ENCODE assay signal across 8 cellular contexts in the genomic region with DNA sequence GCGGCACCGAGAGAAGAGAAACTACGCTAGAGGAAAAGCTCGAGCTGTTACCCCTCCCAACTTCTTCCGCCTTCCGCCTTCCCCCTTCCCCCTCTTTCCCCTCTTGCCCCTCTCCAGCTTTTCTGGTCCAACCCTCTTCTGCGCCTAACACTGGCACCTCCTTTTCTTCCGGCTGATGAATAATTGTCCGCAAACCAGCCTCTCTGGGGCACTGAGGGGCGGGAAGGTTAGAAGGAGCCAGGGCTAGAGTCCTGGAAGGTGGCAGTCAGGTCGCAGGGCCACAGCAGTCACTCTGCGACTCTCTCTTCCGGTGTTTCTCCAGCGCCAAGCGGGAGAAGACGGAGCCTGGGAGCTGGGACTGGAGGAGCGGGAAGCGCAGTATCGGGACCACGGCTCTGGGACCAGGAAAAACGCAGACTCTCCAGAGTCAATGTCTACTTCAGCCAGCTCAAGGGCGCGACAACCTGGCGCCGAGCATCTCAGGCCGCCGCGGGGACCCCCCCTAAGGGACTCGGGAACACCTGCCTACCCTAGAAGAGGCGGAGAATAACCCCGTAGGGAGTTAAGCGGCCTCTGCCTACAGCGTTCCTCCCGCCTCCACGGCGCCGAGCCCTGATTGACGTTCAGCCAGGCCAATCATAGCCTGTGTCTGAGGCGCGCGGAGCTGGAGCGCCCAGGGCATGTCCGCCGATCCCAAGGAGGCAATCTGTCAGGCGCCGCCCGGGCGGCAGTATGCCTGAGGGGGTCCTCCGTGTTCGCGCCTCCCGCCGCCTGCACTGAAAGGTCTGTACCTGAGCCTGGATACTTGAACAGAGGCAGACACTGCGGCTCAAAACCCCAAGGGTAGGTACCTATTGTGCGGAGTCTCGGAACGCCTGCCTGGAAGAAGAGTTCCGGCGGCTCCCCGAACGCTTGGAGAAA. TPM values are rescaled to one million over a fixed set of nuclear protein-coding genes. Genes with fewer than 3 reads are reported as not detected.
A peak's percentile ranks its signal among the peaks of the same experiment; 100 is the strongest.
DNase-seq lines count a peak whose midpoint lies in the region; ATAC-seq and TF ChIP-seq lines count a peak whose summit lies in the region.

No MANE protein-coding gene starts in this region.

- no peaks in the 10 kb centered on the region for H3K9me3 Mint-ChIP-seq in Calu3 (ENCODE audit: low read depth, unreplicated experiment)

- H3K36me3 ChIP-seq in HUES48 (ENCODE audit: control insufficient read depth, insufficient read depth, low read length) (0 out of 2 replicates have a peak, but pooled peaks cover 3% of the 10 kb centered on the region), NT2/D1 (ENCODE audit: insufficient read depth, insufficient read length, low read length) (peaks cover 3% of the 10 kb centered on the region)

- H3K27ac ChIP-seq in HUES48 (ENCODE audit: low read depth, low read length) = peak overlapping the region; percentile 94

- H3K9ac ChIP-seq in HUES48 (ENCODE audit: low read depth, low read length) (peak overlapping the region; percentile 44; the same call in 1 of the 2 replicates), NT2/D1 (ENCODE audit: insufficient read length, low read depth) (peak overlapping the region; percentile 87)

- peak; percentile 95 for ATAC-seq in GM21423 (IDR thresholded peaks at IDR 0.05; ENCODE audit: unreplicated experiment)

- H3K4me3 Mint-ChIP-seq in Calu3 (ENCODE audit: low read depth, unreplicated experiment) = peak overlapping the region; percentile 88

- intact Hi-C loops in Calu3 (cut with micrococcal nuclease; ENCODE audit: unreplicated experiment) = no loop called here

- BruUV-seq in Calu3 (replicated peaks; lab: Mats Ljungman, UMichigan) = no TSS peak

- 0 out of 2 replicates have a peak, but pooled peaks cover 4% of the 10 kb centered on the region for H3K4me1 ChIP-seq in HUES48 (ENCODE audit: control insufficient read depth, insufficient read depth, low read length)
- H3K4me1 ChIP-seq in NT2/D1 (ENCODE audit: insufficient read depth, insufficient read length) = no peaks in the 10 kb centered on the region

- peak overlapping the region; percentile 97 for H3K27ac Mint-ChIP-seq in Calu3 (ENCODE audit: unreplicated experiment)

- no peaks in the 10 kb centered on the region for H3K9me3 ChIP-seq in HUES48 (ENCODE audit: control insufficient read depth, insufficient read depth, low read length)
- no peaks in the 10 kb centered on the region for H3K9me3 ChIP-seq in NT2/D1 (ENCODE audit: insufficient read depth, low read length)

- peaks cover 38% of the 10 kb centered on the region for H3K4me1 Mint-ChIP-seq in Calu3 (ENCODE audit: low read depth, unreplicated experiment)

- no peaks in the 10 kb centered on the region for H3K27me3 ChIP-seq in HUES48 (ENCODE audit: control insufficient read depth, insufficient read depth, low read length)
- no peaks in the 10 kb centered on the region for H3K27me3 ChIP-seq in NT2/D1 (ENCODE audit: insufficient read depth, insufficient read length)

- CTCF ChIA-PET in Calu3 (lab: Charles Lee) = interaction anchor here (0.9 to 4.3 kb wide), 18 partner anchors 8 to 228 kb away, joined by 3 to 28 read pairs (median 4); a partner anchor contains a TSS

- DNase-seq in Calu3 (peak; percentile 99), NT2/D1 (ENCODE audit: low read depth, low spot score) (peak; percentile 80), epidermal melanocyte (ENCODE audit: insufficient read length, low spot score) (peak; percentile 96), middle frontal gyrus (ENCODE audit: extremely low spot score, low spot score) (peak; percentile 92)
- peak; percentile 95 for DNase-seq in activated CD8-positive, alpha-beta memory T cell treated with anti-CD3 and anti-CD28 coated beads, Interleukin-2, amount 50 U/mL, for 4 hours
- peak; percentile 86 to 89 for DNase-seq in stimulated activated CD8-positive, alpha-beta memory T cell treated with anti-CD3 and anti-CD28 coated beads, Interleukin-2, amount 100 ng/mL, for 1 hour (ENCODE audit: low read depth in 2 of 2)

- TF ChIP-seq CTCF in Calu3 (IDR thresholded peaks at IDR 0.05; ENCODE audit: unreplicated experiment) = peak; percentile 37

- H3K27me3 Mint-ChIP-seq in Calu3 (ENCODE audit: unreplicated experiment) = no peaks in the 10 kb centered on the region

- peaks cover 35% of the 10 kb centered on the region for H3K36me3 Mint-ChIP-seq in Calu3 (ENCODE audit: insufficient read depth, unreplicated experiment)

- H3K4me3 ChIP-seq in HUES48 (ENCODE audit: low read depth, low read length) (peak overlapping the region; percentile 95), NT2/D1 (ENCODE audit: insufficient read length, low read depth) (peak overlapping the region; percentile 85)

RNA-seq across cellular contexts. Expression of a gene that starts 40.4 kb away (rescaled TPM):
- total RNA-seq in Calu3 (2022) = 120 and 201 TPM in 2 replicates

RNA-seq across cellular contexts. Expression of a gene that starts 40.8 kb away (rescaled TPM):
- total RNA-seq in Calu3 (2022) = 75.1 and 141 TPM in 2 replicates

RNA-seq across cellular contexts. Expression of a gene that starts 46.5 kb away (rescaled TPM):
- 32.4 and 35.9 TPM in 2 replicates for total RNA-seq in Calu3 (2022)

RNA-seq across cellular contexts. Expression of a gene that starts 50.5 kb away (rescaled TPM):
- 123 and 196 TPM in 2 replicates for total RNA-seq in Calu3 (2022)

RNA-seq across cellular contexts. Expression of a gene that starts 55.8 kb away (rescaled TPM):
- total RNA-seq in Calu3 (2022) = 180 and 279 TPM in 2 replicates

Comparison
In these comparisons a context has a peak if more than half of its experiments do, and no peak if none do; other contexts are left out.
1. Peak in every context shown above with its lines: DNase-seq, ATAC-seq, H3K4me3 ChIP-seq and H3K27ac ChIP-seq.